In the genomic region with DNA sequence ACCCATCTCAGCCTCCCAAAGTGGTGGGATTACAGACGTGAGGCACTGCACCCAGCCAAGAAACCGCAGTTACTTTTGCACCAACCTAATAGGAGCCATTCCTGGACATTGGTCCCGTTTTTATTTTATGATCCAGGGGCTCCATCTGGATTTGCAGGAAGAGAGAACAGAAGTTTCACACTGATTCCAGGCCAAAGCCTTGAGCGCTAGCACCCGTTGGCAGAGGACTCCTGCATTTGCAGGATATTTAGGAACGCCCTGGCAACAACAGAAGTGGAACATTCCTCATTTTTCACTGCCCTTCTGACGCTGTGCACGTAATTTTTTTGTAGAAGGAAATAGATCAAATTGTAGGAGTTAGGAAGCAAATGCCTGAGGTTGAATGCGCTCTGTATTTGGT, we compare ENCODE assay signal across 18 cellular contexts. TPM values are rescaled to one million over a fixed set of nuclear protein-coding genes. Genes with fewer than 3 reads are reported as not detected.
DNase-seq lines count a peak whose midpoint lies in the region; ATAC-seq and TF ChIP-seq lines count a peak whose summit lies in the region.
"Had no signal": no experiment of that assay in that cellular context is flagged by ENCODE, and none has a peak within 500 bp of the region (broad histone marks: within the 10 kb centered on the region; RNA-seq: fewer than 3 reads in every experiment).

No MANE protein-coding gene starts in this region.

- TF ChIP-seq CTCF in WTC11 (IDR thresholded peaks at IDR 0.05) (no peak), progenitor cell of endocrine pancreas (IDR thresholded peaks at IDR 0.05; ENCODE audit: unreplicated experiment) (no peak)

- H3K4me1 Mint-ChIP-seq in WTC11: peaks cover 3% of the 10 kb centered on the region; the same call in 1 of the 2 replicates
- no peaks in the 10 kb centered on the region for H3K4me1 Mint-ChIP-seq in progenitor cell of endocrine pancreas (ENCODE audit: low read depth)
- H3K4me1 Mint-ChIP-seq: B cell; CD4-positive, CD25-positive, alpha-beta regulatory T cell had no signal

- DNase-seq in WTC11 (ENCODE audit: low spot score) (no peak), mesenteric fat pad (ENCODE audit: low spot score) (peak; percentile 12), progenitor cell of endocrine pancreas (ENCODE audit: low spot score, unreplicated experiment) (no peak), HEK293T (ENCODE audit: extremely low spot score) (no peak), H7 (no peak)
- DNase-seq: Caco-2; CD4-positive, CD25-positive, alpha-beta regulatory T cell; CD8-positive, alpha-beta T cell; DMS153; DND-41; GOT3; HCEC 1CT had no signal

- H3K27me3 ChIP-seq in H7 (ENCODE audit: control insufficient read depth, insufficient read depth, low read length): no peaks in the 10 kb centered on the region
- H3K27me3 ChIP-seq: BLaER1 had no signal

- CTCF ChIA-PET in WTC11 (lab: Charles Lee) (no interaction called here), HEK293T (lab: Yijun Ruan, JAX) (no interaction called here)

- H3K36me3 ChIP-seq in H7 (replicated peaks; ENCODE audit: control insufficient read depth, insufficient read depth, low read length): no peaks in the 10 kb centered on the region
- H3K36me3 ChIP-seq: BLaER1 had no signal

- peaks cover 7% of the 10 kb centered on the region for H3K9me3 Mint-ChIP-seq in WTC11
- H3K9me3 Mint-ChIP-seq in progenitor cell of endocrine pancreas (ENCODE audit: low read depth): no peaks in the 10 kb centered on the region
- H3K9me3 Mint-ChIP-seq: CD8-positive, alpha-beta T cell had no signal

- POLR2A ChIA-PET in WTC11 (lab: Charles Lee): no interaction called here
- POLR2A ChIA-PET in HEK293T (lab: Yijun Ruan, JAX): no interaction called here

- no peaks in the 10 kb centered on the region for H3K27me3 Mint-ChIP-seq in WTC11 (ENCODE audit: low read depth)
- H3K27me3 Mint-ChIP-seq in progenitor cell of endocrine pancreas: no peaks in the 10 kb centered on the region

- no peak overlapping the region for H3K4me3 ChIP-seq in H7 (ENCODE audit: insufficient read depth, low read depth, low read length)
- H3K4me3 ChIP-seq: BLaER1 had no signal

- ATAC-seq in WTC11: no peak
- no peak for ATAC-seq in GM21786 (IDR thresholded peaks at IDR 0.05; ENCODE audit: unreplicated experiment)
- no peak for ATAC-seq in HG03457 (IDR thresholded peaks at IDR 0.05; ENCODE audit: unreplicated experiment)
- ATAC-seq: CD8-positive, alpha-beta T cell had no signal

- H3K27ac Mint-ChIP-seq in WTC11 (peak overlapping the region; percentile 26), progenitor cell of endocrine pancreas (peak overlapping the region; percentile 65)
- H3K27ac Mint-ChIP-seq: B cell; CD4-positive, CD25-positive, alpha-beta regulatory T cell; CD8-positive, alpha-beta T cell had no signal

- H3K4me3 Mint-ChIP-seq in WTC11 (no peak overlapping the region), progenitor cell of endocrine pancreas (ENCODE audit: low read depth) (no peak overlapping the region)
- H3K4me3 Mint-ChIP-seq: B cell; CD4-positive, CD25-positive, alpha-beta regulatory T cell; CD8-positive, alpha-beta T cell had no signal

- peaks cover 2% of the 10 kb centered on the region for H3K36me3 Mint-ChIP-seq in WTC11
- peaks cover 1% of the 10 kb centered on the region for H3K36me3 Mint-ChIP-seq in progenitor cell of endocrine pancreas (ENCODE audit: insufficient read depth)
- H3K36me3 Mint-ChIP-seq: CD4-positive, CD25-positive, alpha-beta regulatory T cell; CD8-positive, alpha-beta T cell had no signal

TF ChIP-seq in WTC11, 78 proteins besides CTCF, POLR2A, EP300 and RAD21:
- no peak for TF ChIP-seq NR2C2 (CRISPR knock-in tag; IDR thresholded peaks at IDR 0.05)

TF ChIP-seq in HEK293T, 16 proteins besides CTCF, POLR2A, EP300 and RAD21:
- TF ChIP-seq FOXM1 (IDR thresholded peaks at IDR 0.05; ENCODE audit: borderline replicate concordance) (no peak), ELF4 (IDR thresholded peaks at IDR 0.05) (no peak), HDGF (IDR thresholded peaks at IDR 0.05; ENCODE audit: borderline replicate concordance) (no peak), SP1 (IDR thresholded peaks at IDR 0.05) (no peak), LEF1 (IDR thresholded peaks at IDR 0.05; ENCODE audit: borderline replicate concordance) (no peak), ZNF384 (IDR thresholded peaks at IDR 0.05) (no peak), FOXA1 (IDR thresholded peaks at IDR 0.05) (no peak), CTBP1 (IDR thresholded peaks at IDR 0.05; ENCODE audit: borderline replicate concordance) (no peak), TARDBP (IDR thresholded peaks at IDR 0.05) (no peak), BHLHE40 (IDR thresholded peaks at IDR 0.05; ENCODE audit: borderline replicate concordance) (no peak), NFRKB (IDR thresholded peaks at IDR 0.05) (no peak), FOXK2 (IDR thresholded peaks at IDR 0.05) (no peak)
- TF ChIP-seq, protein P1, sequence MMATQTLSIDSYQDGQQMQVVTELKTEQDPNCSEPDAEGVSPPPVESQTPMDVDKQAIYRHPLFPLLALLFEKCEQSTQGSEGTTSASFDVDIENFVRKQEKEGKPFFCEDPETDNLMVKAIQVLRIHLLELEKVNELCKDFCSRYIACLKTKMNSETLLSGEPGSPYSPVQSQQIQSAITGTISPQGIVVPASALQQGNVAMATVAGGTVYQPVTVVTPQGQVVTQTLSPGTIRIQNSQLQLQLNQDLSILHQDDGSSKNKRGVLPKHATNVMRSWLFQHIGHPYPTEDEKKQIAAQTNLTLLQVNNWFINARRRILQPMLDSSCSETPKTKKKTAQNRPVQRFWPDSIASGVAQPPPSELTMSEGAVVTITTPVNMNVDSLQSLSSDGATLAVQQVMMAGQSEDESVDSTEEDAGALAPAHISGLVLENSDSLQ (IDR thresholded peaks at IDR 0.05): no peak

RNA-seq across cellular contexts. Expression of a gene that starts 11.7 kb away (rescaled TPM):
- total RNA-seq in WTC11 (2021) (0.18 to 0.32 TPM (median 0.31 TPM) in 3 replicates), mesenteric fat pad (not detected), progenitor cell of endocrine pancreas (not detected in 2 replicates)
- not detected in 2 replicates for total RNA-seq in H7 (2014; rRNA removed; shearing (Covaris generic))
- total RNA-seq: A172; A673; B cell; CD4-positive, CD25-positive, alpha-beta regulatory T cell; CD8-positive, alpha-beta T cell had no signal

RNA-seq across cellular contexts. Expression of a gene that starts 38.8 kb away (rescaled TPM):
- total RNA-seq in WTC11 (2021): not detected in 3 replicates
- total RNA-seq in mesenteric fat pad: not detected
- not detected in 2 replicates for total RNA-seq in progenitor cell of endocrine pancreas
- not detected in 2 replicates for total RNA-seq in H7 (2014; rRNA removed; shearing (Covaris generic))
- total RNA-seq: A172; A673; B cell; Caco-2; CD4-positive, CD25-positive, alpha-beta regulatory T cell; CD8-positive, alpha-beta T cell had no signal
